18 cellular contexts compared by ENCODE assay signal in genomic region chr2:196088209-196088608, GRCh38. TPM values are rescaled to one million over a fixed set of nuclear protein-coding genes. Genes with fewer than 3 reads are reported as not detected.
DNase-seq lines count a peak whose midpoint lies in the region; ATAC-seq and TF ChIP-seq lines count a peak whose summit lies in the region.
"Had no signal": no experiment of that assay in that cellular context is flagged by ENCODE, and none has a peak within 500 bp of the region (broad histone marks: within the 10 kb centered on the region; RNA-seq: fewer than 3 reads in every experiment).

No MANE protein-coding gene starts in this region.

- H3K27ac ChIP-seq in SK-N-SH (ENCODE audit: low read depth in 2 of 2, low read length in 1 of 2), result no peak overlapping the region
- H3K27ac ChIP-seq: heart left ventricle, right atrium auricular region had no signal

- no peaks in the 10 kb centered on the region for H3K9me2 ChIP-seq in SK-N-SH

- TF ChIP-seq RAD21 in SK-N-SH (IDR thresholded peaks at IDR 0.05; ENCODE audit: low read length), result no peak

- H3K9me3 ChIP-seq in SK-N-SH, result 0 out of 2 replicates have a peak, but pooled peaks cover 3% of the 10 kb centered on the region

- H3K4me2 ChIP-seq in SK-N-SH, result no peak overlapping the region

- no peak overlapping the region for H3K4me3 ChIP-seq in SK-N-SH (ENCODE audit: low read depth in 2 of 2, low read length in 1 of 2)
- H3K4me3 ChIP-seq in epithelial cell of esophagus (ENCODE audit: low read length), result no peak overlapping the region
- no peak overlapping the region for H3K4me3 ChIP-seq in skeletal muscle cell (ENCODE audit: low read depth, low read length)
- H3K4me3 ChIP-seq: heart left ventricle, right atrium auricular region had no signal

- no peaks in the 10 kb centered on the region for H4K20me1 ChIP-seq in SK-N-SH (ENCODE audit: insufficient read depth)

- TF ChIP-seq CTCF in SK-N-SH (IDR thresholded peaks at IDR 0.05) (no peak), epithelial cell of esophagus (IDR thresholded peaks at IDR 0.05; ENCODE audit: insufficient read depth, low read depth, low read length, missing control alignments) (no peak)

- CTCF ChIA-PET in SK-N-SH (lab: Yijun Ruan, JAX), result interaction anchor here (1.0 kb wide), 1 partner anchor 10 kb away, joined by 3 read pairs; no protein-coding TSS in a partner anchor

- no peaks in the 10 kb centered on the region for H3K27me3 ChIP-seq in SK-N-SH (ENCODE audit: insufficient read depth)
- H3K27me3 ChIP-seq: heart left ventricle, right atrium auricular region had no signal

- DNase-seq in SK-N-SH (no peak), NCI-H345 (lab: John Stamatoyannopoulos, UW) (peak; percentile 42), epithelial cell of esophagus (ENCODE audit: low read depth) (peak; percentile 92), skeletal muscle cell (ENCODE audit: low read depth) (peak; percentile 51), GF-D8 (lab: John Stamatoyannopoulos, UW) (no peak)
- DNase-seq: activated CD4-positive, alpha-beta T cell treated with anti-CD3 and anti-CD28 coated beads for 4 hours; activated T-cell treated with anti-CD3 and anti-CD28 coated beads, Interleukin-2, amount 50 U/mL, for 72 hours; DND-41; effector CD4-positive, alpha-beta T cell; natural killer cell; stimulated activated naive CD8-positive, alpha-beta T cell treated with anti-CD3 and anti-CD28 coated beads, Interleukin-15, Interleukin-2, amounts not matched to agents 100 U/mL and 50 U/mL, for 24 hours; T-helper 1 cell had no signal

- no peaks in the 10 kb centered on the region for H3K4me1 ChIP-seq in SK-N-SH (ENCODE audit: control insufficient read depth in 1 of 2, insufficient read depth in 2 of 2, low read depth in 1 of 2, low read length in 1 of 2)
- H3K4me1 ChIP-seq: right atrium auricular region had no signal

- TF ChIP-seq EP300 in SK-N-SH (IDR thresholded peaks at IDR 0.05; ENCODE audit: borderline replicate concordance in 1 of 2, low read depth in 1 of 2, low read length in 1 of 2), result no peak

- no peak overlapping the region for H3K9ac ChIP-seq in SK-N-SH

- WGBS in SK-N-SH (ENCODE audit: low lambda C conversion rate), result 67% methylated on average over 2 of the region's 2 CpGs

- no peaks in the 10 kb centered on the region for H3K79me2 ChIP-seq in SK-N-SH (ENCODE audit: insufficient read depth)

- H3F3A ChIP-seq in SK-N-SH (replicated peaks; ENCODE audit: insufficient read depth), result no peaks in the 10 kb centered on the region

- H2AFZ ChIP-seq in SK-N-SH (ENCODE audit: low read depth), result no peak overlapping the region

- ATAC-seq in SK-N-SH treated with all-trans-retinoic acid at 6 μM for 48 hours (no peak), HG03521 (IDR thresholded peaks at IDR 0.05; ENCODE audit: unreplicated experiment) (no peak), GM19467 (IDR thresholded peaks at IDR 0.05; ENCODE audit: unreplicated experiment) (no peak)
- ATAC-seq: activated T-cell treated with anti-CD3 and anti-CD28 coated beads, Interleukin-2, amount 50 U/mL, for 72 hours; left lobe of liver; natural killer cell; stimulated activated naive CD8-positive, alpha-beta T cell treated with anti-CD3 and anti-CD28 coated beads, Interleukin-15, Interleukin-2, amounts not matched to agents 100 U/mL and 50 U/mL, for 24 hours had no signal

- POLR2A ChIA-PET in SK-N-SH (lab: Yijun Ruan, JAX), result no interaction called here

- no peaks in the 10 kb centered on the region for H3K36me3 ChIP-seq in SK-N-SH (replicated peaks in 1 of 2; ENCODE audit: control insufficient read depth in 1 of 2, insufficient read depth in 2 of 2, low read length in 1 of 2)
- H3K36me3 ChIP-seq: heart left ventricle, right atrium auricular region had no signal

TF ChIP-seq in SK-N-SH, 30 proteins besides CTCF, POLR2A, EP300 and RAD21:
- TF ChIP-seq MAX (IDR thresholded peaks at IDR 0.05; ENCODE audit: low read depth) (no peak), NFIC (IDR thresholded peaks at IDR 0.05; ENCODE audit: borderline replicate concordance) (peak; percentile 7; the same call in 1 of the 2 replicates), RCOR1 (IDR thresholded peaks at IDR 0.05; ENCODE audit: low read length) (no peak)

TF ChIP-seq in SK-N-SH treated with all-trans-retinoic acid at 6 μM for 48 hours, 23 proteins besides CTCF, POLR2A, EP300 and RAD21:
- TF ChIP-seq ZNF70 (CRISPR knock-in tag; IDR thresholded peaks at IDR 0.05), result no peak
- TF ChIP-seq PATZ1 (CRISPR knock-in tag; IDR thresholded peaks at IDR 0.05; ENCODE audit: borderline replicate concordance), result no peak
- TF ChIP-seq TCF4 (CRISPR knock-in tag; IDR thresholded peaks at IDR 0.05; ENCODE audit: borderline replicate concordance), result no peak
- no peak for TF ChIP-seq RARB (CRISPR knock-in tag; IDR thresholded peaks at IDR 0.05)
- TF ChIP-seq TOX (CRISPR knock-in tag; IDR thresholded peaks at IDR 0.05; ENCODE audit: borderline replicate concordance), result no peak
- no peak for TF ChIP-seq ESRRG (CRISPR knock-in tag; IDR thresholded peaks at IDR 0.05)
- TF ChIP-seq GLIS3 (CRISPR knock-in tag; IDR thresholded peaks at IDR 0.05), result no peak
- no peak for TF ChIP-seq ZNF565 (CRISPR knock-in tag; conservative IDR thresholded peaks at IDR 0.05; ENCODE audit: low read depth)
- no peak for TF ChIP-seq CSDC2 (CRISPR knock-in tag; IDR thresholded peaks at IDR 0.05)
- no peak for TF ChIP-seq OSR1 (CRISPR knock-in tag; IDR thresholded peaks at IDR 0.05)
- no peak for TF ChIP-seq CSRNP3 (CRISPR knock-in tag; IDR thresholded peaks at IDR 0.05)

RNA-seq across cellular contexts. Expression of gene DNAH7, which starts 19.6 kb away (rescaled TPM):
- 0.70 and 1.2 TPM in 2 replicates for polyA plus RNA-seq in SK-N-SH (2012; rRNA removed)
- 0.54 and 0.67 TPM in 2 replicates for polyA plus RNA-seq in SK-N-SH (2012; cell fraction: cytosol; rRNA removed)
- 0.97 and 2.3 TPM in 2 replicates for polyA plus RNA-seq in SK-N-SH (2012; cell fraction: nucleus; rRNA removed)

Comparison
In these comparisons a context has a peak if more than half of its experiments do, and no peak if none do; other contexts are left out.
1. DNase-seq: peak in NCI-H345 (single experiment), epithelial cell of esophagus (single experiment) and skeletal muscle cell (single experiment); none in SK-N-SH (single experiment) and GF-D8 (single experiment).